Comparison of ENCODE assay signal across 26 cellular contexts in the genomic region with DNA sequence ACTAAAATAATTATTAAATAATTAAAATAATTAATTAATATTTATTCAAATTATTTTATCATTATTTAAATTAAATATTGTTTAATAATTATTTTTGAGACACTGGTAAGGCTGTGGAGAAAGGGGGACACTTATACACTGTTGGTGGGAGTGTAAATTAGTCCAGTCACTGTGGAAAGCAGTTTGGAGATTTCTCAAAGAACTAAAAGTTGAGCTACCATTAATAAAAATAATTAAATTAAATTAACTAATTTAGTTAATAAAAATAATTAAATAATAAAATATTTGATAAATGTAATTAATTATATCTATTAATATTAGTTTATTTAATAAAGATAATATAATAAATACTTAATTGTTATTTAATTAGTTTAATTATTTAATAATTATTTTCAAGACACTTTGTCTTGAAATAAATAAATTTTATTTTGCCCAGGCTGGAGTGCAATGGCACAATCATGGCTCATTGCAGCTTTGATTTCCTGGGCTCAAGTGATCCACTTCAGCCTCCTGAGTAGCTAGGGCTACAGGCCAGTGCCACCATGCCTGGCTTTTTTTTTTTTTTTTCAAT.
"Had no signal": no experiment of that assay in that cellular context is flagged by ENCODE, and none has a peak within 500 bp of the region (broad histone marks: within the 10 kb centered on the region; RNA-seq: fewer than 3 reads in every experiment).

No MANE protein-coding gene starts in this region.

- H3K27ac ChIP-seq: colonic mucosa, coronary artery, dorsolateral prefrontal cortex, epithelial cell of prostate, esophagus muscularis mucosa, esophagus squamous epithelium, foreskin keratinocyte, gastrocnemius medialis, gastroesophageal sphincter, heart left ventricle, heart right ventricle had no signal

- H3K27me3 ChIP-seq: colonic mucosa, dorsolateral prefrontal cortex, esophagus muscularis mucosa, esophagus squamous epithelium, foreskin keratinocyte, gastrocnemius medialis, gastroesophageal sphincter, heart left ventricle, heart right ventricle had no signal

- H3K4me3 ChIP-seq: colonic mucosa, coronary artery, dorsolateral prefrontal cortex, esophagus muscularis mucosa, esophagus squamous epithelium, gastrocnemius medialis, gastroesophageal sphincter, heart left ventricle, heart right ventricle had no signal

- H3K9me3 Mint-ChIP-seq: dendritic cell treated with granulocyte-macrophage colony-stimulating factor and Interleukin-4, amounts not matched to agents 40 ng/mL and 50 ng/mL, for 4 days; effector memory CD8-positive, alpha-beta T cell; endodermal cell had no signal

- FAIRE-seq: endothelial cell of umbilical vein had no signal

- ATAC-seq: effector memory CD8-positive, alpha-beta T cell; esophagus mucosa; foreskin keratinocyte; gastrocnemius medialis; gastroesophageal sphincter; heart left ventricle; heart right ventricle had no signal

- H3K27me3 Mint-ChIP-seq: dendritic cell treated with granulocyte-macrophage colony-stimulating factor and Interleukin-4, amounts not matched to agents 40 ng/mL and 50 ng/mL, for 4 days; effector memory CD8-positive, alpha-beta T cell had no signal

- DNase-seq: colonic mucosa; cortex of kidney; dermis blood vessel endothelial cell; dorsolateral prefrontal cortex; effector CD4-positive, alpha-beta T cell; effector CD8-positive, alpha-beta T cell; effector memory CD4-positive, alpha-beta T cell; effector memory CD8-positive, alpha-beta T cell; endodermal cell; erythroblast; esophagus squamous epithelium; foreskin fibroblast; foreskin keratinocyte; foreskin melanocyte; gastrocnemius medialis; glutamatergic neuron; head of caudate nucleus; heart left ventricle; heart right ventricle had no signal

- H3K9me3 ChIP-seq: colonic mucosa, esophagus muscularis mucosa, esophagus squamous epithelium, gastrocnemius medialis, gastroesophageal sphincter, heart left ventricle had no signal

- H3K4me3 Mint-ChIP-seq: dendritic cell treated with granulocyte-macrophage colony-stimulating factor and Interleukin-4, amounts not matched to agents 40 ng/mL and 50 ng/mL, for 4 days; effector memory CD8-positive, alpha-beta T cell; endodermal cell had no signal

- H3K27ac Mint-ChIP-seq: dendritic cell treated with granulocyte-macrophage colony-stimulating factor and Interleukin-4, amounts not matched to agents 40 ng/mL and 50 ng/mL, for 4 days; effector memory CD8-positive, alpha-beta T cell; endodermal cell had no signal

- H3K36me3 ChIP-seq: colonic mucosa, esophagus muscularis mucosa, esophagus squamous epithelium, gastrocnemius medialis, gastroesophageal sphincter, heart left ventricle, heart right ventricle had no signal

- H3K4me1 ChIP-seq: colonic mucosa, esophagus muscularis mucosa, esophagus squamous epithelium, foreskin keratinocyte, gastrocnemius medialis, gastroesophageal sphincter, heart right ventricle had no signal
